11 cellular contexts compared by ENCODE assay signal in genomic region chr2:176643711-176644110, GRCh38.
A peak's percentile ranks its signal among the peaks of the same experiment; 100 is the strongest.
DNase-seq lines count a peak whose midpoint lies in the region; ATAC-seq and TF ChIP-seq lines count a peak whose summit lies in the region.
"Had no signal": no experiment of that assay in that cellular context is flagged by ENCODE, and none has a peak within 500 bp of the region (broad histone marks: within the 10 kb centered on the region; RNA-seq: fewer than 3 reads in every experiment).

No MANE protein-coding gene starts in this region.

- H3K27ac ChIP-seq in mammary epithelial cell (ENCODE audit: insufficient read depth, low read depth, low read length) (no peak overlapping the region), tibial nerve (no peak overlapping the region)

- no peaks in the 10 kb centered on the region for H4K20me1 ChIP-seq in mammary epithelial cell (ENCODE audit: insufficient read depth, low read length)

- H3K79me2 ChIP-seq in mammary epithelial cell (ENCODE audit: insufficient read depth, low read length): no peaks in the 10 kb centered on the region

- H3K4me1 ChIP-seq in mammary epithelial cell (ENCODE audit: insufficient read depth, low read length) (peaks cover 37% of the 10 kb centered on the region), tibial nerve (no peaks in the 10 kb centered on the region)

- no peak for ATAC-seq in GM19467 (IDR thresholded peaks at IDR 0.05; ENCODE audit: unreplicated experiment)

- dilution Hi-C loops in mammary epithelial cell (cut with HindIII; ENCODE audit: low sequenced_read_pairs): no loop called here

- H3K9ac ChIP-seq in mammary epithelial cell (ENCODE audit: insufficient read depth, low read length): no peak overlapping the region

- H3K9me3 ChIP-seq in mammary epithelial cell (replicated peaks; ENCODE audit: insufficient read depth, low read length) (no peaks in the 10 kb centered on the region), tibial nerve (no peaks in the 10 kb centered on the region)

- DNase-seq in mammary epithelial cell (peak; percentile 25), MCF 10A (ENCODE audit: unreplicated experiment) (no peak), NCI-H774 (lab: John Stamatoyannopoulos, UW) (peak; percentile 63), foreskin melanocyte (peak; percentile 24), CD1c-positive myeloid dendritic cell (ENCODE audit: extremely low spot score) (no peak), posterior vena cava (ENCODE audit: low spot score) (no peak), tibial nerve (ENCODE audit: low spot score in 2 of 2) (no peak)
- DNase-seq: activated CD4-positive, alpha-beta memory T cell treated with anti-CD3 and anti-CD28 coated beads, Interleukin-2, amount 10 ng/mL, durations not matched to agents 7 days and 5 days; NCI-H1436; SW 1271 had no signal

- WGBS in mammary epithelial cell (ENCODE audit: low coverage, missing lambda C conversion rate): 0% methylated on average over 3 of the region's 6 CpGs
- WGBS in tibial nerve, 2 donors: 31 to 47% methylated on average over 6 of the region's 6 CpGs

- CTCF ChIA-PET in mammary epithelial cell (lab: Charles Lee; ENCODE audit: low non-redundant PET): no interaction called here
- CTCF ChIA-PET in MCF 10A (lab: Yijun Ruan, JAX): interaction anchor here (0.6 to 10.6 kb wide), 7 partner anchors 8 to 542 kb away, joined by 3 to 84 read pairs (median 3); no protein-coding TSS in a partner anchor

- BruUV-seq in mammary epithelial cell (replicated peaks; lab: Mats Ljungman, UMichigan) (no TSS peak), MCF 10A (replicated peaks; lab: Mats Ljungman, UMichigan) (no TSS peak)

- POLR2A ChIA-PET in MCF 10A (lab: Yijun Ruan, JAX): interaction anchor here (0.6 kb wide), 1 partner anchor 528 kb away, joined by 3 read pairs; no protein-coding TSS in a partner anchor

- H3K4me3 ChIP-seq in mammary epithelial cell (replicated peaks in 1 of 3; ENCODE audit: insufficient read depth in 1 of 3, low read depth in 2 of 3, low read length in 3 of 3): no peak overlapping the region
- no peak overlapping the region for H3K4me3 ChIP-seq in tibial nerve

- no peak overlapping the region for H3K4me3 Mint-ChIP-seq in MCF 10A (ENCODE audit: unreplicated experiment)
- H3K4me3 Mint-ChIP-seq: activated CD4-positive, alpha-beta memory T cell treated with anti-CD3 and anti-CD28 coated beads, Interleukin-2, amount 10 ng/mL, durations not matched to agents 7 days and 5 days had no signal

- H3K36me3 ChIP-seq in mammary epithelial cell (ENCODE audit: insufficient read depth, low read length) (no peaks in the 10 kb centered on the region), tibial nerve (no peaks in the 10 kb centered on the region)

- H3K4me1 Mint-ChIP-seq in MCF 10A (ENCODE audit: insufficient read depth, unreplicated experiment): peaks cover 6% of the 10 kb centered on the region
- H3K4me1 Mint-ChIP-seq: activated CD4-positive, alpha-beta memory T cell treated with anti-CD3 and anti-CD28 coated beads, Interleukin-2, amount 10 ng/mL, durations not matched to agents 7 days and 5 days had no signal

- intact Hi-C loops in mammary epithelial cell (cut with micrococcal nuclease) (loop anchor here (2.0 kb wide), 1 partner anchor 503 kb away; no protein-coding TSS in a partner anchor), MCF 10A (cut with micrococcal nuclease) (no loop called here), posterior vena cava (cut with DNase I) (no loop called here)

- H3K27ac Mint-ChIP-seq in MCF 10A (ENCODE audit: low read depth, unreplicated experiment): no peak overlapping the region
- H3K27ac Mint-ChIP-seq: activated CD4-positive, alpha-beta memory T cell treated with anti-CD3 and anti-CD28 coated beads, Interleukin-2, amount 10 ng/mL, durations not matched to agents 7 days and 5 days had no signal

- H3K4me2 ChIP-seq in mammary epithelial cell (ENCODE audit: insufficient read depth, low read depth, low read length): no peak overlapping the region

- no peaks in the 10 kb centered on the region for H3K9me3 Mint-ChIP-seq in MCF 10A (ENCODE audit: unreplicated experiment)
- H3K9me3 Mint-ChIP-seq: activated CD4-positive, alpha-beta memory T cell treated with anti-CD3 and anti-CD28 coated beads, Interleukin-2, amount 10 ng/mL, durations not matched to agents 7 days and 5 days had no signal

- no peaks in the 10 kb centered on the region for H3K27me3 ChIP-seq in mammary epithelial cell (ENCODE audit: insufficient read depth, low read length)
- H3K27me3 ChIP-seq in tibial nerve: peaks cover 0 to 98% of the 10 kb centered on the region in 2 donors

- H3K27me3 Mint-ChIP-seq in MCF 10A (ENCODE audit: insufficient read depth, unreplicated experiment): no peaks in the 10 kb centered on the region

- no peak for TF ChIP-seq POLR2A in tibial nerve (IDR thresholded peaks at IDR 0.05)

- TF ChIP-seq EP300 in tibial nerve (IDR thresholded peaks at IDR 0.05): no peak

- no peaks in the 10 kb centered on the region for H3K36me3 Mint-ChIP-seq in MCF 10A (ENCODE audit: insufficient read depth, unreplicated experiment)

- in situ Hi-C loops in mammary epithelial cell (cut with MboI; ENCODE audit: low sequenced_read_pairs in 2 of 2): loop anchor here in 1 of 2 donors (25.0 kb wide), 1 partner anchor 181 kb away; no protein-coding TSS in a partner anchor

- peak overlapping the region; percentile 57 for H2AFZ ChIP-seq in mammary epithelial cell (ENCODE audit: low read depth, low read length)

- TF ChIP-seq CTCF in mammary epithelial cell (conservative IDR thresholded peaks at IDR 0.05 in 1 of 2, IDR thresholded peaks at IDR 0.05 in 1 of 2; ENCODE audit: extremely low read depth in 1 of 2, insufficient read depth in 1 of 2, low read depth in 1 of 2, low read length in 2 of 2): no peak
- no peak for TF ChIP-seq CTCF in MCF 10A (IDR thresholded peaks at IDR 0.05; ENCODE audit: unreplicated experiment)
- no peak for TF ChIP-seq CTCF in tibial nerve (IDR thresholded peaks at IDR 0.05)

Comparison
In these comparisons a context has a peak if more than half of its experiments do, and no peak if none do; other contexts are left out.
1. DNase-seq: peak in mammary epithelial cell (single experiment), NCI-H774 (single experiment) and foreskin melanocyte (single experiment); none in MCF 10A (single experiment), CD1c-positive myeloid dendritic cell (single experiment), posterior vena cava (single experiment) and tibial nerve (0 of 2).